ENCODE assay signal across 8 cellular contexts in the genomic region with DNA sequence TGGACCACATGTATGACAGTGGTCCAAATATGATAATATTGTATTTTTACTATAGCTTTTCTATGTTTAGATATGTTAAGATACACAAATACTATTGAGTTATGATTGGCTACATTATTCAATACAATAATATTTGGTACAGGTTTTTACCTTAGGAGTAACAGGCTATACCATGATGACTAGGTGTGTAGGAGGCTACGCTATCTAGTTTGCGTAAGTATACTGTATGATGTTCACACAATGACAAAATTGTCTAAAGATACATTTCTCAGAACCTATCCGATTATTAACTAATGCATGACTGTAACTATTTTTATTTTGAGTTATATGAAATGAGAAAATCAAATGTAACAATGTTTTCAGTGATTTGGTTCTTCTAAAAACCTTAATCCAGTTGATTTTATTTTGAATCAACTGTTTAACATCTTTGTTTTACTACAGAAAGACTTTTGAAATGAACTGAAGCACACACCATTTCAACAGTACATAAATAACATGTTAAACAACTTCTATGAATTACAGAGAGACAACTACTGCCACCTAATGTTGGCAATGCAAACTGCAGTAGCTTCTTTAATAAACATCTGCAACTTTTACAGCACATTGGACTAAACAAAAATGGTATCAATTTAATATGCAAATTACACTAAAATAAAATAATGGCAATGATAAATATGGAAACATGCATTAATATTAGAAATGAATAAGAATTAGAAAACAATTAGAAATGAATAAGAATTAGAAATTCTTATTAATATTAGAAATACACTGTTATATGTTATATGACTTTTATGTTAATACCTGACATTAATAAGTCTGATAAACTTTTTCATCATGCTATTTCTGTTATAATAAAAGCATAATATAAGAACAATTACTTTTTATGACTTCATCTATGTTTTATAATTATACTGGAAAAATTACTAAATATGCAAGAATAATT.
A peak's percentile ranks its signal among the peaks of the same experiment; 100 is the strongest.
DNase-seq lines count a peak whose midpoint lies in the region; ATAC-seq and TF ChIP-seq lines count a peak whose summit lies in the region.

No MANE protein-coding gene starts in this region.

- POLR2A ChIA-PET in T-cell (lab: Charles Lee), result no interaction called here

- H3K4me3 ChIP-seq in endodermal cell (ENCODE audit: low read length), result no peak overlapping the region

- no peak overlapping the region for H3K27ac Mint-ChIP-seq in T-cell
- H3K27ac Mint-ChIP-seq in endodermal cell, result no peak overlapping the region
- H3K27ac Mint-ChIP-seq in neural crest cell (ENCODE audit: unreplicated experiment), result no peak overlapping the region

- DNase-seq in activated T-cell treated with anti-CD3 and anti-CD28 coated beads for 4 hours (peak; percentile 34), MV-4-11 (lab: John Stamatoyannopoulos, UW) (peak; percentile 53), T-cell (peak in 18 of 34 experiments; percentile 4 to 38 (median 18)), endodermal cell (peak; percentile 57), neural crest cell (ENCODE audit: low read depth, low spot score) (peak; percentile 40), ecto neural progenitor cell (ENCODE audit: low spot score) (no peak)
- DNase-seq in activated T-cell treated with anti-CD3 and anti-CD28 coated beads, Interleukin-2, amount 50 U/mL, for 1 hour, result no peak

- ATAC-seq in GM21723 (IDR thresholded peaks at IDR 0.05; ENCODE audit: unreplicated experiment) (peak; percentile 70), T-cell (replicated peaks in 1 of 4) (no peak)

- H3K36me3 Mint-ChIP-seq in T-cell (no peaks in the 10 kb centered on the region), endodermal cell (ENCODE audit: low read depth) (no peaks in the 10 kb centered on the region), neural crest cell (ENCODE audit: low read depth) (no peaks in the 10 kb centered on the region)

- H3K9ac ChIP-seq in endodermal cell (ENCODE audit: extremely low read depth, low read length, poor library complexity, severe bottlenecking), result no peak overlapping the region

- H3K36me3 ChIP-seq in endodermal cell (ENCODE audit: control insufficient read depth, insufficient read depth, low read length), result no peaks in the 10 kb centered on the region

- H3K4me3 Mint-ChIP-seq in T-cell (no peak overlapping the region), endodermal cell (no peak overlapping the region), neural crest cell (no peak overlapping the region)

- no peaks in the 10 kb centered on the region for H3K9me3 Mint-ChIP-seq in T-cell
- H3K9me3 Mint-ChIP-seq in endodermal cell, result peaks cover 7% of the 10 kb centered on the region
- peaks cover 5% of the 10 kb centered on the region for H3K9me3 Mint-ChIP-seq in neural crest cell

- no peak overlapping the region for H3K27ac ChIP-seq in endodermal cell (ENCODE audit: low read depth, low read length)

- H3K27me3 Mint-ChIP-seq in T-cell (no peaks in the 10 kb centered on the region), endodermal cell (ENCODE audit: insufficient read depth) (no peaks in the 10 kb centered on the region), neural crest cell (ENCODE audit: low read depth) (no peaks in the 10 kb centered on the region)

- H3K4me1 Mint-ChIP-seq in T-cell (no peaks in the 10 kb centered on the region), endodermal cell (peaks cover 1% of the 10 kb centered on the region), neural crest cell (no peaks in the 10 kb centered on the region)

- 100% methylated on average over 2 of the region's 3 CpGs; no CpG with 5 or more reads in 1 of the 2 experiments for WGBS in endodermal cell (ENCODE audit: insufficient coverage in 1 of 2, insufficient read length in 1 of 2), 2 experiments

- H3K4me1 ChIP-seq in endodermal cell (ENCODE audit: control insufficient read depth, insufficient read depth, low read length), result no peaks in the 10 kb centered on the region

- H3K9me3 ChIP-seq in endodermal cell (ENCODE audit: control insufficient read depth, low read length), result no peaks in the 10 kb centered on the region

- CTCF ChIA-PET in T-cell (lab: Charles Lee), result interaction anchor here (0.6 to 2.7 kb wide), 14 partner anchors 15 to 1085 kb away, joined by 3 to 10 read pairs (median 4); no protein-coding TSS in a partner anchor

- TF ChIP-seq CTCF in endodermal cell (conservative IDR thresholded peaks at IDR 0.05) (peak; percentile 92), neural crest cell (conservative IDR thresholded peaks at IDR 0.05) (peak; percentile 88)

- no peaks in the 10 kb centered on the region for H3K27me3 ChIP-seq in endodermal cell (ENCODE audit: control insufficient read depth, insufficient read depth, low read length, poor library complexity, severe bottlenecking)

Comparison
In these comparisons a context has a peak if more than half of its experiments do, and no peak if none do; other contexts are left out.
1. DNase-seq: peak in activated T-cell treated with anti-CD3 and anti-CD28 coated beads for 4 hours (single experiment), MV-4-11 (single experiment), T-cell (18 of 34), endodermal cell (single experiment) and neural crest cell (single experiment); none in activated T-cell treated with anti-CD3 and anti-CD28 coated beads, Interleukin-2, amount 50 U/mL, for 1 hour (single experiment) and ecto neural progenitor cell (single experiment).